Comparison of ENCODE assay signal across 8 cellular contexts in genomic region chr9:34177906-34178697, GRCh38. TPM values are rescaled to one million over a fixed set of nuclear protein-coding genes. Genes with fewer than 3 reads are reported as not detected.
DNase-seq lines count a peak whose midpoint lies in the region; ATAC-seq, FAIRE-seq and TF ChIP-seq lines count a peak whose summit lies in the region.

No MANE protein-coding gene starts in this region.

- H3K79me2 ChIP-seq in GM12878 (ENCODE audit: control insufficient read depth, insufficient read depth, low read length): peaks cover 38% of the 10 kb centered on the region

- H3K27me3 Mint-ChIP-seq in HFFc6 (ENCODE audit: insufficient read depth) (peaks cover 3% of the 10 kb centered on the region), memory B cell (peaks cover 2% of the 10 kb centered on the region)

- no peak for TF ChIP-seq EP300 in GM12878 (IDR thresholded peaks at IDR 0.05; ENCODE audit: borderline replicate concordance in 1 of 2, control insufficient read depth in 1 of 2, low read depth in 2 of 2, low read length in 2 of 2)

- H3K36me3 ChIP-seq in BLaER1: peaks cover 12% of the 10 kb centered on the region; the same call in 1 of the 2 replicates
- no peaks in the 10 kb centered on the region for H3K36me3 ChIP-seq in GM12878 (ENCODE audit: control insufficient read depth in 2 of 2, insufficient read depth in 2 of 2, low read length in 1 of 2)
- no peaks in the 10 kb centered on the region for H3K36me3 ChIP-seq in aorta (ENCODE audit: control insufficient read depth in 1 of 2, insufficient read depth in 2 of 2, low read length in 1 of 2)

- POLR2A ChIA-PET in GM12878 (lab: Charles Lee): interaction anchor here (0.6 to 1.2 kb wide), 8 partner anchors 10 to 153 kb away, joined by 3 to 9 read pairs (median 4); partner anchors contain the start of gene UBAP2

- no peak for ATAC-seq in GM12878
- no peak for ATAC-seq in memory B cell (ENCODE audit: low read depth)
- ATAC-seq in aorta (ENCODE audit: low FRiP score): no peak

- intact Hi-C loops in GM12878 (cut with micrococcal nuclease; ENCODE audit: unreplicated experiment) (loop anchor here (5.0 kb wide), 1 partner anchor 51 kb away; the partner anchor contains the start of gene DCAF12), aorta (cut with DNase I) (loop anchor here (2.0 to 5.0 kb wide), 5 partner anchors 39 to 131 kb away; partner anchors contain the start of genes DCAF12 (in 2 of the 2) and UBAP2 (in 1 of the 2))

- H3K27ac Mint-ChIP-seq in HFFc6 (peak overlapping the region; percentile 98), memory B cell (peak overlapping the region; percentile 97)

- no peak for DNase-seq in HFFc6
- no peak for DNase-seq in GM12878 (ENCODE audit: low read depth, low spot score)
- no peak for DNase-seq in memory B cell (ENCODE audit: low spot score in 2 of 2)
- DNase-seq in aorta: peak in 1 of 2 donors; percentile 52
- no peak for DNase-seq in GM13977 (ENCODE audit: low spot score)
- DNase-seq in NK-92 (lab: John Stamatoyannopoulos, UW; ENCODE audit: unreplicated experiment): no peak
- no peak for DNase-seq in LoVo (ENCODE audit: low spot score)

- RAD21 ChIA-PET in GM12878 (lab: Charles Lee; ENCODE audit: unreplicated experiment): interaction anchor here (0.9 to 1.4 kb wide), 4 partner anchors 33 to 152 kb away, joined by 3 to 5 read pairs (median 3); no protein-coding TSS in a partner anchor

- no peaks in the 10 kb centered on the region for H3K27me3 ChIP-seq in BLaER1
- H3K27me3 ChIP-seq in GM12878 (replicated peaks in 1 of 2; ENCODE audit: control insufficient read depth in 2 of 2, insufficient read depth in 2 of 2, low read length in 1 of 2): no peaks in the 10 kb centered on the region
- no peaks in the 10 kb centered on the region for H3K27me3 ChIP-seq in aorta (ENCODE audit: control insufficient read depth in 1 of 2, insufficient read depth in 2 of 2, low read length in 1 of 2)

- H4K20me1 ChIP-seq in BLaER1 (peaks cover 36% of the 10 kb centered on the region), GM12878 (ENCODE audit: control insufficient read depth, insufficient read depth) (no peaks in the 10 kb centered on the region)

- SMC1A ChIA-PET in GM12878 (lab: Charles Lee; ENCODE audit: uncharacterized antibody, unreplicated experiment): interaction anchor here (0.8 to 1.3 kb wide), 6 partner anchors 11 to 253 kb away, joined by 3 to 4 read pairs (median 3); no protein-coding TSS in a partner anchor

- H3K9ac ChIP-seq in BLaER1 (peak overlapping the region; percentile 87), GM12878 (ENCODE audit: control insufficient read depth, insufficient read depth, low read length) (peak overlapping the region; percentile 92)

- peaks cover 30% of the 10 kb centered on the region for H3K4me1 ChIP-seq in BLaER1
- no peaks in the 10 kb centered on the region for H3K4me1 ChIP-seq in GM12878 (ENCODE audit: control insufficient read depth, insufficient read depth, low read length)
- H3K4me1 ChIP-seq in aorta (ENCODE audit: control insufficient read depth in 1 of 2, insufficient read depth in 2 of 2, low read length in 2 of 2): peaks cover 0 to 2% of the 10 kb centered on the region in 2 donors

- H3K4me1 Mint-ChIP-seq in HFFc6 (ENCODE audit: low read depth) (peaks cover 5% of the 10 kb centered on the region), memory B cell (peaks cover 9% of the 10 kb centered on the region)

- H3K4me3 Mint-ChIP-seq in HFFc6 (peak overlapping the region; percentile 99), memory B cell (peak overlapping the region; percentile 93)

- no peak for TF ChIP-seq RAD21 in GM12878 (IDR thresholded peaks at IDR 0.05; ENCODE audit: insufficient read depth, low read depth, low read length)

- TSS peak; percentile 97 for BruUV-seq in GM12878 (replicated peaks; lab: Mats Ljungman, UMichigan)

- peaks cover 16% of the 10 kb centered on the region for H3K36me3 Mint-ChIP-seq in HFFc6 (ENCODE audit: low read depth)
- peaks cover 5% of the 10 kb centered on the region for H3K36me3 Mint-ChIP-seq in memory B cell

- H2AFZ ChIP-seq in GM12878 (ENCODE audit: control insufficient read depth, low read depth, low read length): peak overlapping the region; percentile 99

- FAIRE-seq in GM12878 (lab: Jason Lieb, UNC): no peak

- in situ Hi-C loops in GM12878 (cut with MboI) (no loop called here), GM13977 (cut with MboI; ENCODE audit: low pct_unique_long_range_greater_than_20kb, low sequenced_read_pairs, unreplicated experiment) (no loop called here)

- H3K9me3 ChIP-seq in BLaER1 (no peaks in the 10 kb centered on the region), GM12878 (replicated peaks; ENCODE audit: control insufficient read depth, insufficient read depth, low read length) (no peaks in the 10 kb centered on the region), aorta (ENCODE audit: control insufficient read depth, low read length) (no peaks in the 10 kb centered on the region)

- no peak for TF ChIP-seq POLR2A in GM12878 (IDR thresholded peaks at IDR 0.05; ENCODE audit: low read depth, low read length)

- TF ChIP-seq CTCF in HFFc6 (IDR thresholded peaks at IDR 0.05): no peak
- TF ChIP-seq CTCF in GM12878 (IDR thresholded peaks at IDR 0.05 in 2 of 3, conservative IDR thresholded peaks at IDR 0.05 in 1 of 3; ENCODE audit: control insufficient read depth in 2 of 3, extremely low read depth in 1 of 3, insufficient read depth in 1 of 3, low read depth in 3 of 3, low read length in 3 of 3): no peak
- no peak for TF ChIP-seq CTCF in GM13977 (IDR thresholded peaks at IDR 0.05; ENCODE audit: extremely low read depth, insufficient read depth, missing control alignments)

- WGBS in GM12878 (ENCODE audit: insufficient coverage, insufficient replicate concordance, low lambda C conversion rate, missing lambda C conversion rate): 12% methylated on average over 26 of the region's 26 CpGs
- 20% methylated on average over 26 of the region's 26 CpGs for WGBS in aorta, 2 donors

- CTCF ChIA-PET in GM12878 (lab: Yijun Ruan, JAX): interaction anchor here (0.8 to 2.7 kb wide), 7 partner anchors 9 to 267 kb away, joined by 3 to 17 read pairs (median 4); no protein-coding TSS in a partner anchor

- H3K4me3 ChIP-seq in BLaER1: peak overlapping the region; percentile 83
- peak overlapping the region; percentile 90 for H3K4me3 ChIP-seq in GM12878
- peak overlapping the region; percentile 66 to 70 for H3K4me3 ChIP-seq in aorta (ENCODE audit: low read length in 2 of 2)

- H3K4me2 ChIP-seq in BLaER1 (peak overlapping the region; percentile 88), GM12878 (ENCODE audit: control insufficient read depth, insufficient read depth) (peak overlapping the region; percentile 81)

- H3K27ac ChIP-seq in BLaER1 (peak overlapping the region; percentile 81), GM12878 (ENCODE audit: control insufficient read depth, insufficient read depth) (peak overlapping the region; percentile 86), aorta (ENCODE audit: low read depth in 1 of 2, low read length in 2 of 2) (peak overlapping the region in 1 of 2 donors; percentile 72)

- H3K9me3 Mint-ChIP-seq in HFFc6: no peaks in the 10 kb centered on the region
- no peaks in the 10 kb centered on the region for H3K9me3 Mint-ChIP-seq in memory B cell

TF ChIP-seq in GM12878, 131 proteins besides CTCF, POLR2A, EP300 and RAD21 (continues in another document):
- TF ChIP-seq SMC3 (IDR thresholded peaks at IDR 0.05; ENCODE audit: borderline replicate concordance, low read length): no peak

RNA-seq across cellular contexts. Expression of gene UBAP1, which starts 0.7 kb away (rescaled TPM):
- total RNA-seq in HFFc6 (2021; fragmentation: NEBNext Ultra II Directional; extraction: Animal tissue kit (Norgen Biotek cat#: 25700)): 10 to 100 TPM; 36.7 to 43.9 (median 41.4) TPM
- total RNA-seq in GM12878 (2013; cell fraction: nucleolus; rRNA removed): 15.8 and 18.4 TPM in 2 replicates
- total RNA-seq in GM12878 (2014; rRNA removed): 19.2 and 21.9 TPM in 2 replicates
- total RNA-seq in GM12878 (2014; rRNA removed; fragmentation: Illumina TruSeq; extraction: Trizol): 22.7 and 23.7 TPM in 2 replicates
- 24.0 and 26.8 TPM in 2 replicates for total RNA-seq in GM12878 (2021)
- polyA plus RNA-seq in GM12878 (2011; ENCODE audit: low read depth): 27.3 TPM
- 41.8 and 47.9 TPM in 2 replicates for polyA plus RNA-seq in GM12878 (2011; rRNA removed)
- 41.0 and 45.1 TPM in 2 replicates for polyA plus RNA-seq in GM12878 (2011; cell fraction: cytosol; rRNA removed)
- 16.8 and 18.6 TPM in 2 replicates for polyA plus RNA-seq in GM12878 (2011; cell fraction: nucleus; rRNA removed)
- polyA plus RNA-seq in GM12878 (2012): 25.0 and 25.8 TPM in 2 replicates
- polyA plus RNA-seq in GM12878 (2014; fragmentation: Illumina TruSeq; extraction: Trizol): 38.0 and 40.1 TPM in 2 replicates
- 1 to 10 TPM; 2.1 to 2.9 TPM for polyA plus RNA-seq in GM12878 (2014; fragmentation: Nextera tagmentation; extraction: Ambion mirVana)
- 27.6 and 27.7 TPM in 2 replicates for polyA plus RNA-seq in GM12878 (2014; rRNA removed)
- 10 to 100 TPM; 30.5 to 33.4 TPM for polyA plus RNA-seq in GM12878 (2016; fragmentation: Nextera tagmentation; extraction: Ambion mirVana)
- 41.7 and 44.5 TPM in 2 replicates for polyA minus RNA-seq in GM12878 (2011; rRNA and poly(A)+ RNA removed)
- 15.6 and 18.8 TPM in 2 replicates for polyA minus RNA-seq in GM12878 (2011; cell fraction: cytosol; rRNA and poly(A)+ RNA removed)
- polyA minus RNA-seq in GM12878 (2011; cell fraction: nucleus; rRNA and poly(A)+ RNA removed): 6.0 and 8.5 TPM in 2 replicates
- total RNA-seq in aorta: 10 to 100 TPM; 39.3 to 41.9 TPM
- 10 to 100 TPM; 29.2 to 29.4 TPM for polyA plus RNA-seq in aorta

RNA-seq across cellular contexts. Expression of gene DCAF12, which starts 51.6 kb away (rescaled TPM):
- 10 to 100 TPM; 18.0 to 23.2 (median 19.1) TPM for total RNA-seq in HFFc6 (2021; fragmentation: NEBNext Ultra II Directional; extraction: Animal tissue kit (Norgen Biotek cat#: 25700))
- total RNA-seq in GM12878 (2013; cell fraction: nucleolus; rRNA removed): 14.6 and 19.9 TPM in 2 replicates
- total RNA-seq in GM12878 (2014; rRNA removed) (20.8 and 21.4 TPM in 2 replicates), GM12878 (2014; rRNA removed; fragmentation: Illumina TruSeq; extraction: Trizol) (28.7 and 30.5 TPM in 2 replicates), GM12878 (2021) (35.5 and 37.5 TPM in 2 replicates), aorta (10 to 100 TPM; 20.6 to 35.2 TPM)
- polyA plus RNA-seq in GM12878 (2011; ENCODE audit: low read depth): 12.5 TPM
- polyA plus RNA-seq in GM12878 (2011; rRNA removed) (48.2 and 57.6 TPM in 2 replicates), GM12878 (2014; fragmentation: Illumina TruSeq; extraction: Trizol) (45.1 and 51.5 TPM in 2 replicates), GM12878 (2014; fragmentation: Nextera tagmentation; extraction: Ambion mirVana) (10 to 100 TPM; 11.7 TPM), GM12878 (2014; rRNA removed) (32.6 and 33.7 TPM in 2 replicates), GM12878 (2016; fragmentation: Nextera tagmentation; extraction: Ambion mirVana) (10 to 100 TPM; 48.6 to 48.7 TPM), aorta (10 to 100 TPM; 10.2 to 14.5 TPM)
- polyA plus RNA-seq in GM12878 (2011; cell fraction: cytosol; rRNA removed): 46.6 and 52.6 TPM in 2 replicates
- 26.7 TPM in 2 replicates for polyA plus RNA-seq in GM12878 (2011; cell fraction: nucleus; rRNA removed)
- polyA plus RNA-seq in GM12878 (2012): 14.3 and 21.3 TPM in 2 replicates
- polyA minus RNA-seq in GM12878 (2011; rRNA and poly(A)+ RNA removed): 94.1 and 111 TPM in 2 replicates
- polyA minus RNA-seq in GM12878 (2011; cell fraction: cytosol; rRNA and poly(A)+ RNA removed): 20.1 and 22.1 TPM in 2 replicates
- 17.4 and 26.0 TPM in 2 replicates for polyA minus RNA-seq in GM12878 (2011; cell fraction: nucleus; rRNA and poly(A)+ RNA removed)
